ENCODE assay signal across 14 cellular contexts in genomic region chr2:234302664-234302991, GRCh38.
DNase-seq lines count a peak whose midpoint lies in the region; ATAC-seq lines count a peak whose summit lies in the region.
"Had no signal": no experiment of that assay in that cellular context is flagged by ENCODE, and none has a peak within 500 bp of the region (broad histone marks: within the 10 kb centered on the region; RNA-seq: fewer than 3 reads in every experiment).

No MANE protein-coding gene starts in this region.

- intact Hi-C loops in CD4-positive, alpha-beta memory T cell (cut with micrococcal nuclease), result no loop called here

- no peak overlapping the region for H3K14ac ChIP-seq in neuronal stem cell (ENCODE audit: low read length)

- no peak overlapping the region for H2BK5ac ChIP-seq in neuronal stem cell (ENCODE audit: low read length)

- H3K18ac ChIP-seq in neuronal stem cell (ENCODE audit: low read length), result peak overlapping the region; percentile 91

- H2BK12ac ChIP-seq in neuronal stem cell (ENCODE audit: low read length), result peak overlapping the region; percentile 65

- no peak overlapping the region for H3K23ac ChIP-seq in neuronal stem cell (ENCODE audit: low read depth, low read length, poor library complexity)

- peak overlapping the region; percentile 24 for H3K27ac Mint-ChIP-seq in activated CD8-positive, alpha-beta memory T cell treated with anti-CD3 and anti-CD28 coated beads, Interleukin-2, amount 10 ng/mL, durations not matched to agents 7 days and 5 days
- H3K27ac Mint-ChIP-seq in CD4-positive, alpha-beta memory T cell, result peak overlapping the region in 4 of 7 donors; percentile 18 to 73 (median 65)
- peak overlapping the region; percentile 9 to 83 for H3K27ac Mint-ChIP-seq in T-cell
- no peak overlapping the region for H3K27ac Mint-ChIP-seq in activated CD8-positive, alpha-beta T cell treated with anti-CD3 and anti-CD28 coated beads, Interleukin-2, amount 10 ng/mL, durations not matched to agents 7 days and 5 days

- no peak overlapping the region for H3K4me2 ChIP-seq in neuronal stem cell (ENCODE audit: insufficient read depth, low read length, poor library complexity, severe bottlenecking)

- no peak for ATAC-seq in activated CD8-positive, alpha-beta memory T cell treated with anti-CD3 and anti-CD28 coated beads, Interleukin-2, amount 10 ng/mL, durations not matched to agents 7 days and 5 days
- ATAC-seq in T-cell (replicated peaks in 1 of 4) (no peak), GM19395 (IDR thresholded peaks at IDR 0.05; ENCODE audit: unreplicated experiment) (no peak)
- ATAC-seq in activated CD8-positive, alpha-beta T cell treated with anti-CD3 and anti-CD28 coated beads, Interleukin-2, amount 10 ng/mL, durations not matched to agents 7 days and 5 days, result no peak

- no peak overlapping the region for H3K4me3 ChIP-seq in CD4-positive, alpha-beta memory T cell (ENCODE audit: low read length in 2 of 2)
- no peak overlapping the region for H3K4me3 ChIP-seq in neuronal stem cell (ENCODE audit: low read length in 2 of 2)
- H3K4me3 ChIP-seq: HAP-1, SJCRH30 had no signal

- H3K27ac ChIP-seq in CD4-positive, alpha-beta memory T cell (ENCODE audit: low read depth, low read length), result no peak overlapping the region
- no peak overlapping the region for H3K27ac ChIP-seq in neuronal stem cell (replicated peaks; ENCODE audit: low read length)
- H3K27ac ChIP-seq: SJCRH30 had no signal

- H2BK15ac ChIP-seq in neuronal stem cell (ENCODE audit: low read length), result no peak overlapping the region

- H2AFZ ChIP-seq in neuronal stem cell (ENCODE audit: low read length), result no peak overlapping the region

- no CpG with 5 or more reads among the region's 4 CpGs for WGBS in neuronal stem cell (ENCODE audit: extremely low coverage in 2 of 2, insufficient read length in 2 of 2, insufficient replicate concordance in 1 of 2), 2 donors

- peak overlapping the region; percentile 28 for H2AK5ac ChIP-seq in neuronal stem cell (ENCODE audit: low read depth, low read length)

- no peak overlapping the region for H4K8ac ChIP-seq in neuronal stem cell (ENCODE audit: low read depth, low read length)

- H3K79me1 ChIP-seq in neuronal stem cell (ENCODE audit: low read depth, low read length), result no peaks in the 10 kb centered on the region

- peaks cover 54% of the 10 kb centered on the region for H3K4me1 Mint-ChIP-seq in activated CD8-positive, alpha-beta memory T cell treated with anti-CD3 and anti-CD28 coated beads, Interleukin-2, amount 10 ng/mL, durations not matched to agents 7 days and 5 days
- peaks cover 37 to 64% (median 55%) of the 10 kb centered on the region in 4 donors for H3K4me1 Mint-ChIP-seq in CD4-positive, alpha-beta memory T cell
- peaks cover 52 to 67% (median 55%) of the 10 kb centered on the region in 3 donors for H3K4me1 Mint-ChIP-seq in T-cell
- peaks cover 63% of the 10 kb centered on the region for H3K4me1 Mint-ChIP-seq in activated CD8-positive, alpha-beta T cell treated with anti-CD3 and anti-CD28 coated beads, Interleukin-2, amount 10 ng/mL, durations not matched to agents 7 days and 5 days (ENCODE audit: low read depth)

- no peaks in the 10 kb centered on the region for H3K9me3 ChIP-seq in CD4-positive, alpha-beta memory T cell (ENCODE audit: control insufficient read depth in 1 of 2, low read length in 2 of 2)
- no peaks in the 10 kb centered on the region for H3K9me3 ChIP-seq in neuronal stem cell (replicated peaks in 1 of 2; ENCODE audit: control insufficient read depth in 2 of 2, insufficient read depth in 1 of 2, low read depth in 1 of 2, low read length in 2 of 2)
- H3K9me3 ChIP-seq: HAP-1, SJCRH30 had no signal

- H2BK120ac ChIP-seq in neuronal stem cell (ENCODE audit: low read depth, low read length), result no peak overlapping the region

- no peak overlapping the region for H3K9ac ChIP-seq in neuronal stem cell (ENCODE audit: low read depth, low read length, poor library complexity)

- peaks cover 13% of the 10 kb centered on the region for H3K36me3 Mint-ChIP-seq in activated CD8-positive, alpha-beta memory T cell treated with anti-CD3 and anti-CD28 coated beads, Interleukin-2, amount 10 ng/mL, durations not matched to agents 7 days and 5 days
- H3K36me3 Mint-ChIP-seq in CD4-positive, alpha-beta memory T cell, result peaks cover 0 to 3% of the 10 kb centered on the region in 2 donors
- no peaks in the 10 kb centered on the region for H3K36me3 Mint-ChIP-seq in T-cell
- peaks cover 6% of the 10 kb centered on the region for H3K36me3 Mint-ChIP-seq in activated CD8-positive, alpha-beta T cell treated with anti-CD3 and anti-CD28 coated beads, Interleukin-2, amount 10 ng/mL, durations not matched to agents 7 days and 5 days (ENCODE audit: low read depth)

- peaks cover 42% of the 10 kb centered on the region for H3K4me1 ChIP-seq in CD4-positive, alpha-beta memory T cell (ENCODE audit: insufficient read depth, low read length)
- H3K4me1 ChIP-seq in neuronal stem cell (ENCODE audit: control insufficient read depth in 2 of 2, insufficient read depth in 1 of 2, low read depth in 1 of 2, low read length in 2 of 2), result peaks cover 8 to 23% of the 10 kb centered on the region in 2 donors

- H3K4ac ChIP-seq in neuronal stem cell (ENCODE audit: low read length), result no peak overlapping the region

- CTCF ChIA-PET in activated CD8-positive, alpha-beta memory T cell treated with anti-CD3 and anti-CD28 coated beads, Interleukin-2, amount 10 ng/mL, durations not matched to agents 7 days and 5 days (lab: Charles Lee), result interaction anchor here (1.0 kb wide), 1 partner anchor 66 kb away, joined by 3 read pairs; no protein-coding TSS in a partner anchor
- CTCF ChIA-PET in CD4-positive, alpha-beta memory T cell (lab: Charles Lee; ENCODE audit: partially characterized antibody), result interaction anchor here (3.0 kb wide), 1 partner anchor 11 kb away, joined by 12 read pairs; no protein-coding TSS in a partner anchor
- CTCF ChIA-PET in T-cell (lab: Charles Lee), result interaction anchor here in 1 of 2 donors (1.0 kb wide), 1 partner anchor 13 kb away, joined by 3 read pairs; no protein-coding TSS in a partner anchor
- CTCF ChIA-PET in activated CD8-positive, alpha-beta T cell treated with anti-CD3 and anti-CD28 coated beads, Interleukin-2, amount 10 ng/mL, durations not matched to agents 7 days and 5 days (lab: Charles Lee), result interaction anchor here (1.3 to 2.1 kb wide), 2 partner anchors 9 to 14 kb away, joined by 4 to 6 read pairs; no protein-coding TSS in a partner anchor

- POLR2A ChIA-PET in CD4-positive, alpha-beta memory T cell (lab: Charles Lee; ENCODE audit: partially characterized antibody), result interaction anchor here (1.0 to 7.4 kb wide), 2 partner anchors 12 to 194 kb away, joined by 3 to 56 read pairs; partner anchors contain the start of gene ARL4C
- POLR2A ChIA-PET in T-cell (lab: Charles Lee), result no interaction called here
- POLR2A ChIA-PET in activated CD8-positive, alpha-beta T cell treated with anti-CD3 and anti-CD28 coated beads, Interleukin-2, amount 10 ng/mL, durations not matched to agents 7 days and 5 days (lab: Charles Lee), result interaction anchor here (2.6 kb wide), 1 partner anchor 11 kb away, joined by 10 read pairs; no protein-coding TSS in a partner anchor

- DNase-seq in activated CD8-positive, alpha-beta memory T cell treated with anti-CD3 and anti-CD28 coated beads, Interleukin-2, amount 10 ng/mL, durations not matched to agents 7 days and 5 days, result no peak
- DNase-seq in activated CD8-positive, alpha-beta memory T cell treated with anti-CD3 and anti-CD28 coated beads, Interleukin-2, amount 50 U/mL, for 4 hours, result no peak
- DNase-seq in CD4-positive, alpha-beta memory T cell, result no peak
- no peak for DNase-seq in T-cell
- DNase-seq in neuronal stem cell (ENCODE audit: low spot score), result no peak
- no peak for DNase-seq in activated CD8-positive, alpha-beta T cell treated with anti-CD3 and anti-CD28 coated beads, Interleukin-2, amount 10 ng/mL, durations not matched to agents 7 days and 5 days
- no peak for DNase-seq in DMS153 (lab: John Stamatoyannopoulos, UW)
- DNase-seq: NCI-H1417, NCI-H187, NCI-H2227 treated with DMSO at 0.1 percent for 48 hours, NCI-H524, SJCRH30 had no signal

- H4K91ac ChIP-seq in neuronal stem cell (ENCODE audit: low read depth, low read length, poor library complexity), result peak overlapping the region; percentile 20

- H3K4me3 Mint-ChIP-seq in activated CD8-positive, alpha-beta memory T cell treated with anti-CD3 and anti-CD28 coated beads, Interleukin-2, amount 10 ng/mL, durations not matched to agents 7 days and 5 days, result no peak overlapping the region
- peak overlapping the region in 1 of 8 donors; percentile 7 for H3K4me3 Mint-ChIP-seq in CD4-positive, alpha-beta memory T cell
- H3K4me3 Mint-ChIP-seq in T-cell, result no peak overlapping the region
- no peak overlapping the region for H3K4me3 Mint-ChIP-seq in activated CD8-positive, alpha-beta T cell treated with anti-CD3 and anti-CD28 coated beads, Interleukin-2, amount 10 ng/mL, durations not matched to agents 7 days and 5 days

- no peaks in the 10 kb centered on the region for H3K36me3 ChIP-seq in CD4-positive, alpha-beta memory T cell (ENCODE audit: insufficient read depth, low read length)
- no peaks in the 10 kb centered on the region for H3K36me3 ChIP-seq in neuronal stem cell (replicated peaks in 1 of 2; ENCODE audit: control insufficient read depth in 2 of 2, insufficient read depth in 2 of 2, low read length in 2 of 2)
- H3K36me3 ChIP-seq: HAP-1, SJCRH30 had no signal

- H3K9me3 Mint-ChIP-seq in activated CD8-positive, alpha-beta memory T cell treated with anti-CD3 and anti-CD28 coated beads, Interleukin-2, amount 10 ng/mL, durations not matched to agents 7 days and 5 days (ENCODE audit: low read depth), result peaks cover 6% of the 10 kb centered on the region
- H3K9me3 Mint-ChIP-seq in CD4-positive, alpha-beta memory T cell, result no peaks in the 10 kb centered on the region
- H3K9me3 Mint-ChIP-seq in T-cell, result no peaks in the 10 kb centered on the region
- H3K9me3 Mint-ChIP-seq in activated CD8-positive, alpha-beta T cell treated with anti-CD3 and anti-CD28 coated beads, Interleukin-2, amount 10 ng/mL, durations not matched to agents 7 days and 5 days (ENCODE audit: insufficient read depth), result no peaks in the 10 kb centered on the region

- H3K27me3 ChIP-seq in CD4-positive, alpha-beta memory T cell (ENCODE audit: insufficient read depth, low read length), result no peaks in the 10 kb centered on the region
- H3K27me3 ChIP-seq in neuronal stem cell (ENCODE audit: control insufficient read depth in 3 of 3, insufficient read depth in 3 of 3, low read depth in 1 of 3, low read length in 3 of 3), result no peaks in the 10 kb centered on the region
- H3K27me3 ChIP-seq: SJCRH30 had no signal

- H3K27me3 Mint-ChIP-seq in activated CD8-positive, alpha-beta memory T cell treated with anti-CD3 and anti-CD28 coated beads, Interleukin-2, amount 10 ng/mL, durations not matched to agents 7 days and 5 days, result no peaks in the 10 kb centered on the region
- H3K27me3 Mint-ChIP-seq in CD4-positive, alpha-beta memory T cell, result no peaks in the 10 kb centered on the region
- H3K27me3 Mint-ChIP-seq in T-cell, result no peaks in the 10 kb centered on the region
- H3K27me3 Mint-ChIP-seq in activated CD8-positive, alpha-beta T cell treated with anti-CD3 and anti-CD28 coated beads, Interleukin-2, amount 10 ng/mL, durations not matched to agents 7 days and 5 days (ENCODE audit: low read depth), result no peaks in the 10 kb centered on the region

Comparison
In these comparisons a context has a peak if more than half of its experiments do, and no peak if none do; other contexts are left out.
1. POLR2A ChIA-PET loops: an anchor here in CD4-positive, alpha-beta memory T cell (1.0 to 7.4 kb wide) and activated CD8-positive, alpha-beta T cell treated with anti-CD3 and anti-CD28 coated beads, Interleukin-2, amount 10 ng/mL, durations not matched to agents 7 days and 5 days (2.6 kb wide); none called in T-cell.